In genomic region chr16:87002717-87003413, GRCh38 we compare ENCODE assay signal across 1 cellular context.
TF ChIP-seq lines count a peak whose summit lies in the region.

No MANE protein-coding gene starts in this region.

TF ChIP-seq in SK-N-SH treated with all-trans-retinoic acid at 6 μM for 48 hours, 23 proteins besides CTCF, POLR2A, EP300 and RAD21 (continued from another document):
- TF ChIP-seq ZNF70 (CRISPR knock-in tag; IDR thresholded peaks at IDR 0.05): no peak
